Comparison of ENCODE assay signal across 24 cellular contexts in the genomic region with DNA sequence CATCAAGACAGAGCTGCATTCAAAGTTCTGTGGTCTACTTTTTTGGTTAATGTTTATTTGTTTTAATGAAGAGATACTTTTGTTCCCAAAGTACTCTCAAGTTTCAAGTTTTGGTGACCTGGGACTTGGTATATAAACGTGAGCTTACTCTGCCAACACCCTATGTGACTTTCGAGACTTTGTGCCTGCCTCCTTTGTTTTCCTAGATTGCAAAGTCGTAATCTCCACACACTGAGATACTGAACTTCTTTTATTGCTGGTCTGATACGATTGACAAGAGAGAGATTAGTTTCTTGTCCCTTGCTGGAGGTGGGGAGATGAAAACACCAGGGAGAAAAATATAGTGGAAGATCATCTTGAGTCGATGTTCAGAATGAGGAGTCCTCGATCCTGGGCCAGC.
"Had no signal": no experiment of that assay in that cellular context is flagged by ENCODE, and none has a peak within 500 bp of the region (broad histone marks: within the 10 kb centered on the region; RNA-seq: fewer than 3 reads in every experiment).

No MANE protein-coding gene starts in this region.

- DNase-seq: activated CD4-positive, alpha-beta T cell treated with anti-CD3 and anti-CD28 coated beads, Interleukin-2, amount 50 U/mL, for 1 hour; activated CD8-positive, alpha-beta T cell treated with anti-CD3 and anti-CD28 coated beads, Interleukin-2, amount 10 ng/mL, durations not matched to agents 7 days and 5 days; activated naive CD4-positive, alpha-beta T cell treated with anti-CD3 and anti-CD28 coated beads for 36 hours; cerebellar nuclear complex; erythroblast; foreskin keratinocyte; kidney glomerular epithelial cell; left ventricle myocardium inferior; mammary epithelial cell; nucleus accumbens; right cardiac atrium; stimulated activated CD4-positive, alpha-beta T cell treated with anti-CD3 and anti-CD28 coated beads, Interleukin-12 subunit alpha, Interleukin-12 subunit beta, amount 100 ng/mL, for 4 hours; stimulated activated CD4-positive, alpha-beta T cell treated with anti-CD3 and anti-CD28 coated beads, Interleukin-4, amount 100 ng/mL, for 4 hours; substantia nigra; thyroid gland had no signal

- H3K27ac ChIP-seq: coronary artery, foreskin keratinocyte, hepatocyte, left ventricle myocardium inferior, parathyroid adenoma, thyroid gland had no signal

- H3K4me3 Mint-ChIP-seq: activated CD8-positive, alpha-beta T cell treated with anti-CD3 and anti-CD28 coated beads, Interleukin-2, amount 10 ng/mL, durations not matched to agents 7 days and 5 days; activated naive CD4-positive, alpha-beta T cell treated with anti-CD3 and anti-CD28 coated beads for 36 hours; mesothelial cell of epicardium; nephron; stimulated activated naive CD8-positive, alpha-beta T cell treated with anti-CD3 and anti-CD28 coated beads, Interleukin-15, Interleukin-2, amounts not matched to agents 100 ng/mL and 50 ng/mL, for 24 hours; T-helper 1 cell treated with Interleukin-12 subunit alpha and Interleukin-12 subunit beta and Interleukin-4 antibody, amounts not matched to agents 30 μg/mL and 1 μg/mL, for 36 hours had no signal

- H3K27ac Mint-ChIP-seq: activated CD8-positive, alpha-beta T cell treated with anti-CD3 and anti-CD28 coated beads, Interleukin-2, amount 10 ng/mL, durations not matched to agents 7 days and 5 days; activated naive CD4-positive, alpha-beta T cell treated with anti-CD3 and anti-CD28 coated beads for 36 hours; activated T-helper 2 cell treated with anti-CD3 and anti-CD28 coated beads, Interferon-gamma antibody, Interleukin-2, Interleukin-4, amounts not matched to agents 10 μg/mL and 5 μg/mL and 100 μg/mL, durations not matched to agents 14 hours and 24 hours and 36 hours; mesothelial cell of epicardium; nephron; stimulated activated naive CD8-positive, alpha-beta T cell treated with anti-CD3 and anti-CD28 coated beads, Interleukin-15, Interleukin-2, amounts not matched to agents 100 ng/mL and 50 ng/mL, for 24 hours; T-helper 1 cell treated with Interleukin-12 subunit alpha and Interleukin-12 subunit beta and Interleukin-4 antibody, amounts not matched to agents 30 μg/mL and 1 μg/mL, for 36 hours had no signal

- H3K27me3 Mint-ChIP-seq: stimulated activated naive CD8-positive, alpha-beta T cell treated with anti-CD3 and anti-CD28 coated beads, Interleukin-15, Interleukin-2, amounts not matched to agents 100 ng/mL and 50 ng/mL, for 24 hours had no signal

- H3K27me3 ChIP-seq: foreskin keratinocyte, hepatocyte, thyroid gland had no signal

- ATAC-seq: activated CD4-positive, CD25-positive, alpha-beta regulatory T cell treated with anti-CD3 and anti-CD28 coated beads, Interleukin-2, amount 50 U/mL, for 24 hours; activated CD8-positive, alpha-beta T cell treated with anti-CD3 and anti-CD28 coated beads, Interleukin-2, amount 10 ng/mL, durations not matched to agents 7 days and 5 days; foreskin keratinocyte; right cardiac atrium had no signal

- H3K9me3 Mint-ChIP-seq: activated naive CD4-positive, alpha-beta T cell treated with anti-CD3 and anti-CD28 coated beads for 36 hours; activated T-helper 2 cell treated with anti-CD3 and anti-CD28 coated beads, Interferon-gamma antibody, Interleukin-2, Interleukin-4, amounts not matched to agents 10 μg/mL and 5 μg/mL and 100 μg/mL, durations not matched to agents 14 hours and 24 hours and 36 hours; mesothelial cell of epicardium; nephron; stimulated activated naive CD8-positive, alpha-beta T cell treated with anti-CD3 and anti-CD28 coated beads, Interleukin-15, Interleukin-2, amounts not matched to agents 100 ng/mL and 50 ng/mL, for 24 hours; T-helper 1 cell treated with Interleukin-12 subunit alpha and Interleukin-12 subunit beta and Interleukin-4 antibody, amounts not matched to agents 30 μg/mL and 1 μg/mL, for 36 hours had no signal

- H3K36me3 ChIP-seq: thyroid gland had no signal

- H3K4me1 Mint-ChIP-seq: mesothelial cell of epicardium, nephron had no signal

- H3K4me1 ChIP-seq: foreskin keratinocyte, parathyroid adenoma, thyroid gland had no signal

- H3K4me3 ChIP-seq: coronary artery, hepatocyte, left ventricle myocardium inferior, thyroid gland had no signal

- H3K9me3 ChIP-seq: left ventricle myocardium inferior, thyroid gland had no signal
